36 cellular contexts compared by ENCODE assay signal in the genomic region with DNA sequence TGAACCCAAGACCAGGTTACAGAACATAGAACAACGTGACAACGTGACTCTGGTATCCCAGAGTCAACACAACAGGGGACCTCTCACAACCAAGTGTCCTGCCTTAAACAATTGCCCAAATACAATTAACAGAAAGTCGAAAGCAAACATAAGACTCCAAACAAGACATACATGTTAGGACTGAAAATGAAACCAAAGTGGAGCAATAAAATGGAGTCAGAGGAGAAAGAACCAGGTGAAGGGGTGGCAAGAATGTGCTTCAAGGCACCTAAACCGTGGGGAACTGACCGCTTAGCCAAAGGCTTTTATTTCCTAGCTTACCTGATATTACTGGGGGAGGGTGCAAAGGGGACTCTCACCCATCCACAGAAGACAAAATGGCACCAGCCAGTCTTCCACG.
"Had no signal": no experiment of that assay in that cellular context is flagged by ENCODE, and none has a peak within 500 bp of the region (broad histone marks: within the 10 kb centered on the region; RNA-seq: fewer than 3 reads in every experiment).

No MANE protein-coding gene starts in this region.

- H3K4me1 Mint-ChIP-seq: activated naive CD8-positive, alpha-beta T cell treated with anti-CD3 and anti-CD28 coated beads for 36 hours; central memory CD8-positive, alpha-beta T cell; T-helper 17 cell had no signal

- H3K27ac ChIP-seq: brain microvascular endothelial cell, cardiac muscle cell, RWPE1, VCaP had no signal

- H3K4me3 ChIP-seq: cardiac muscle cell, MG63, Peyer's patch had no signal

- H3K27me3 ChIP-seq: brain microvascular endothelial cell, cardiac muscle cell, MG63, Peyer's patch had no signal

- H3K27me3 Mint-ChIP-seq: activated B cell treated with CpG ODN at 0.5 μM for 24 hours had no signal

- H3K36me3 ChIP-seq: brain microvascular endothelial cell, cardiac muscle cell, Peyer's patch had no signal

- H3K27ac Mint-ChIP-seq: activated CD4-positive, alpha-beta memory T cell treated with anti-CD3 and anti-CD28 coated beads for 36 hours; activated naive CD8-positive, alpha-beta T cell treated with anti-CD3 and anti-CD28 coated beads for 36 hours; T-cell; T-helper 17 cell had no signal

- ATAC-seq: PC-3, Right ventricle myocardium inferior, SK-N-SH treated with all-trans-retinoic acid at 6 μM for 48 hours, T-cell, T-helper 17 cell had no signal

- H3K9me3 ChIP-seq: Peyer's patch had no signal

- DNase-seq: activated B cell treated with CpG ODN at 0.5 μM for 24 hours; activated CD4-positive, alpha-beta memory T cell treated with anti-CD3 and anti-CD28 coated beads for 36 hours; activated CD4-positive, alpha-beta T cell treated with anti-CD3 and anti-CD28 coated beads for 4 hours; activated CD4-positive, alpha-beta T cell treated with anti-CD3 and anti-CD28 coated beads, Interleukin-2, amount 50 U/mL, for 1 hour; activated CD4-positive, CD25-positive, alpha-beta regulatory T cell treated with anti-CD3 and anti-CD28 coated beads, Interleukin-2, amount 50 U/mL, for 72 hours; activated CD8-positive, alpha-beta memory T cell treated with anti-CD3 and anti-CD28 coated beads, Interleukin-2, amount 50 U/mL, for 48 hours; activated effector memory CD4-positive, alpha-beta T cell treated with Interleukin-2 at 50 U/mL for 16 hours; activated naive CD4-positive, alpha-beta T cell treated with anti-CD3 and anti-CD28 coated beads, Interleukin-2, amount 50 U/mL, for 16 hours; activated naive CD8-positive, alpha-beta T cell treated with anti-CD3 and anti-CD28 coated beads for 36 hours; activated T-cell treated with anti-CD3 and anti-CD28 coated beads, Interleukin-2, amount 50 U/mL, for 48 hours; amniotic stem cell; aorta; brain microvascular endothelial cell; Kasumi-1; KG1; MG63; MV-4-11; NCI-H1092; NCI-H1436 treated with DMSO at 0.1 percent for 48 hours; NCI-H1694 treated with DMSO at 0.1 percent for 48 hours; NCI-H2029; NCI-H345; NCI-H524 treated with DMSO at 0.1 percent for 48 hours; NK-92 treated with Interleukin-12 subunit alpha and Interleukin-12 subunit beta, amount 100 ng/mL, for 24 hours; PC-3; Peyer's patch; SIG-M5; T-cell; T-helper 17 cell; T-helper 9 cell had no signal

- H3K4me3 Mint-ChIP-seq: activated B cell treated with CpG ODN at 0.5 μM for 24 hours; activated CD4-positive, alpha-beta memory T cell treated with anti-CD3 and anti-CD28 coated beads for 36 hours; activated naive CD8-positive, alpha-beta T cell treated with anti-CD3 and anti-CD28 coated beads for 36 hours; central memory CD8-positive, alpha-beta T cell; T-cell; T-helper 17 cell had no signal
